ENCODE assay signal across 18 cellular contexts in the genomic region with DNA sequence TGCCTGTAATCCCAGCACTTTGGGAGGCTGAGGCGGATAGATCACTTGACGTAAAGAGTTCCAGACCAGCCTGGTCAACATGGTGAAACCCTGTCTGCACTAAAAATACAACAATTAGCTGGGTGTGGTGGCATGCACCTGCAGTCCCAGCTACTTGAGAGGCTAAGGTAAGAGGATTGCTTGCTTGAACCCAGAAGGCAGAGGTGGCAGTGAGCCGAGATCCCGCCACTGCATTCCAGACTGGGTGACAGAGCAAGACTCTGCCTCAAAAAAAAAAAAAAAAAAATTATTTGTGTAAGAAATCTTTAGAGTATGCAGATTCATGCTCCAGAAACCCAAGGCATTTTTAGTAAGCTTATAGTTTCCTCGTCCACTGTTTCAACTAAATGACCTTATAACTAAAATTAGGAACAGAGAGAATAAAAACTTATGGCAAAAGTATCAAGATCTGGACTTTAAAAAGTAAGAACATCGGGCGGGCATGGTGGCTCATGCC.
"Had no signal": no experiment of that assay in that cellular context is flagged by ENCODE, and none has a peak within 500 bp of the region (broad histone marks: within the 10 kb centered on the region; RNA-seq: fewer than 3 reads in every experiment).

No MANE protein-coding gene starts in this region.

- H3K27me3 ChIP-seq: ascending aorta, cardiac muscle cell, foreskin keratinocyte, right atrium auricular region had no signal

- H3K36me3 ChIP-seq: ascending aorta, cardiac muscle cell, right atrium auricular region had no signal

- ATAC-seq: left ventricle myocardium superior; natural killer cell treated with Interleukin-12 subunit alpha and Interleukin-12 subunit beta and Interleukin-15 and Interleukin-18, amount 100 ng/mL, for 72 hours; stimulated activated naive CD8-positive, alpha-beta T cell treated with anti-CD3 and anti-CD28 coated beads, Interleukin-15, amount 100 ng/mL, for 72 hours had no signal

- H3K9me3 ChIP-seq: ascending aorta, right atrium auricular region had no signal

- H3K4me3 ChIP-seq: ascending aorta, cardiac muscle cell, coronary artery, right atrium auricular region had no signal

- H3K27ac ChIP-seq: cardiac muscle cell, foreskin keratinocyte, right atrium auricular region had no signal

- DNase-seq: activated B cell treated with CpG ODN at 0.5 μM for 24 hours; activated CD4-positive, alpha-beta T cell treated with anti-CD3 and anti-CD28 coated beads, Interleukin-2, amount 10 ng/mL, durations not matched to agents 24 days and 14 days; activated CD8-positive, alpha-beta memory T cell treated with anti-CD3 and anti-CD28 coated beads, Interleukin-2, amount 50 U/mL, for 48 hours; activated naive CD4-positive, alpha-beta T cell; activated naive CD8-positive, alpha-beta T cell treated with anti-CD3 and anti-CD28 coated beads, Interleukin-2, amount 10 ng/mL, durations not matched to agents 7 days and 5 days; glutamatergic neuron; kidney glomerular epithelial cell; left ventricle myocardium superior; mesendoderm; small intestine; stimulated activated naive CD8-positive, alpha-beta T cell treated with anti-CD3 and anti-CD28 coated beads, Interleukin-15, amount 100 ng/mL, for 72 hours; T-helper 2 cell had no signal
